9 cellular contexts compared by ENCODE assay signal in genomic region chr6:10759884-10760329, GRCh38. TPM values are rescaled to one million over a fixed set of nuclear protein-coding genes. Genes with fewer than 3 reads are reported as not detected.
DNase-seq lines count a peak whose midpoint lies in the region; ATAC-seq and TF ChIP-seq lines count a peak whose summit lies in the region.
"Had no signal": no experiment of that assay in that cellular context is flagged by ENCODE, and none has a peak within 500 bp of the region (broad histone marks: within the 10 kb centered on the region; RNA-seq: fewer than 3 reads in every experiment).

No MANE protein-coding gene starts in this region.

- peaks cover 0 to 27% (median 0%) of the 10 kb centered on the region in 3 donors for H3K36me3 ChIP-seq in Peyer's patch
- H3K36me3 ChIP-seq: prostate gland had no signal

- no peak for ATAC-seq in GM18511 (IDR thresholded peaks at IDR 0.05; ENCODE audit: unreplicated experiment)

- H3K36me3 Mint-ChIP-seq in osteocyte (ENCODE audit: unreplicated experiment): peaks cover 49% of the 10 kb centered on the region

- H3K4me3 Mint-ChIP-seq in osteocyte (ENCODE audit: unreplicated experiment): no peak overlapping the region

- H3K27ac ChIP-seq in Peyer's patch: no peak overlapping the region
- H3K27ac ChIP-seq: prostate gland had no signal

- peak; percentile 97 for DNase-seq in ELR (ENCODE audit: low read depth)
- DNase-seq in NCI-H2171 treated with DMSO at 0.1 percent for 48 hours (lab: John Stamatoyannopoulos, UW): peak; percentile 85
- DNase-seq in epithelial cell of esophagus (ENCODE audit: low read depth): peak; percentile 98
- DNase-seq in osteocyte (ENCODE audit: extremely low spot score, unreplicated experiment): no peak
- no peak for DNase-seq in Peyer's patch
- no peak for DNase-seq in cerebellar nuclear complex (lab: John Stamatoyannopoulos, UW)
- no peak for DNase-seq in activated CD4-positive, alpha-beta T cell treated with anti-CD3 and anti-CD28 coated beads, Interleukin-2, amount 50 U/mL, for 48 hours

- TF ChIP-seq CTCF in epithelial cell of esophagus (IDR thresholded peaks at IDR 0.05; ENCODE audit: insufficient read depth, low read depth, low read length, missing control alignments) (no peak), osteocyte (IDR thresholded peaks at IDR 0.05) (no peak), Peyer's patch (IDR thresholded peaks at IDR 0.05) (no peak)

- no peaks in the 10 kb centered on the region for H3K27me3 ChIP-seq in Peyer's patch

- H3K4me1 Mint-ChIP-seq in osteocyte (ENCODE audit: unreplicated experiment): peaks cover 13% of the 10 kb centered on the region

- no peaks in the 10 kb centered on the region for H3K4me1 ChIP-seq in Peyer's patch
- H3K4me1 ChIP-seq: prostate gland had no signal

- H3K9me3 ChIP-seq in Peyer's patch: no peaks in the 10 kb centered on the region
- H3K9me3 ChIP-seq: prostate gland had no signal

- H3K9me3 Mint-ChIP-seq in osteocyte (ENCODE audit: unreplicated experiment): no peaks in the 10 kb centered on the region

- H3K27ac Mint-ChIP-seq in osteocyte (ENCODE audit: unreplicated experiment): peak overlapping the region; percentile 10

- H3K4me3 ChIP-seq in epithelial cell of esophagus (ENCODE audit: low read length) (no peak overlapping the region), Peyer's patch (no peak overlapping the region)
- H3K4me3 ChIP-seq: prostate gland had no signal

- H3K27me3 Mint-ChIP-seq in osteocyte (ENCODE audit: unreplicated experiment): no peaks in the 10 kb centered on the region

- no peak for TF ChIP-seq POLR2A in Peyer's patch (IDR thresholded peaks at IDR 0.05)

RNA-seq across cellular contexts. Expression of gene TMEM14B, which starts 12.3 kb away (rescaled TPM):
- total RNA-seq in osteocyte (59.0 and 61.6 TPM in 2 replicates), Peyer's patch (10 to 100 TPM; 37.1 to 86.7 (median 44.0) TPM)

RNA-seq across cellular contexts. Expression of gene TMEM14C, which starts 37.0 kb away (rescaled TPM):
- total RNA-seq in osteocyte (121 and 122 TPM in 2 replicates), Peyer's patch (10 to 100 TPM; 30.5 to 62.5 (median 60.4) TPM)

Comparison
In these comparisons a context has a peak if more than half of its experiments do, and no peak if none do; other contexts are left out.
1. DNase-seq: peak in ELR (single experiment), NCI-H2171 treated with DMSO at 0.1 percent for 48 hours (single experiment) and epithelial cell of esophagus (single experiment); none in osteocyte (single experiment), Peyer's patch (0 of 3), cerebellar nuclear complex (0 of 2) and activated CD4-positive, alpha-beta T cell treated with anti-CD3 and anti-CD28 coated beads, Interleukin-2, amount 50 U/mL, for 48 hours (0 of 2).